In genomic region chr3:10594915-10595314, GRCh38 we compare ENCODE assay signal across 8 cellular contexts.
DNase-seq lines count a peak whose midpoint lies in the region; ATAC-seq and TF ChIP-seq lines count a peak whose summit lies in the region.

No MANE protein-coding gene starts in this region.

- no peak for TF ChIP-seq CTCF in psoas muscle (IDR thresholded peaks at IDR 0.05)

- ATAC-seq in esophagus mucosa (peak; percentile 88), psoas muscle (peak; percentile 79 to 98 (median 87)), GM18868 (IDR thresholded peaks at IDR 0.05; ENCODE audit: unreplicated experiment) (no peak)

- H3K4me1 ChIP-seq in psoas muscle: no peaks in the 10 kb centered on the region

- DNase-seq in AG20443 (ENCODE audit: low spot score): peak; percentile 79
- peak; percentile 3 for DNase-seq in HPDE6-E6E7 (ENCODE audit: extremely low spot score)
- DNase-seq in UCSD-AML1 (lab: John Stamatoyannopoulos, UW; ENCODE audit: unreplicated experiment): peak; percentile 70
- DNase-seq in psoas muscle: peak in 1 of 2 donors; percentile 38
- no peak for DNase-seq in putamen (ENCODE audit: low spot score)
- DNase-seq in Ammon's horn (ENCODE audit: low spot score): no peak

- H3K9me3 ChIP-seq in psoas muscle: no peaks in the 10 kb centered on the region

- H3K36me3 ChIP-seq in psoas muscle (ENCODE audit: insufficient read depth in 1 of 2, low read depth in 1 of 2): no peaks in the 10 kb centered on the region

- H3K27ac ChIP-seq in psoas muscle: no peak overlapping the region

- no peaks in the 10 kb centered on the region for H3K27me3 ChIP-seq in psoas muscle (ENCODE audit: insufficient read depth in 3 of 3, low read length in 2 of 3)

- intact Hi-C loops in psoas muscle (cut with DNase I): no loop called here

- 7 to 12% (median 10%) methylated on average over 8 of the region's 8 CpGs for WGBS in psoas muscle, 3 donors

- H3K4me3 ChIP-seq in psoas muscle: no peak overlapping the region

Comparison
In these comparisons a context has a peak if more than half of its experiments do, and no peak if none do; other contexts are left out.
1. DNase-seq: peak in AG20443 (single experiment), HPDE6-E6E7 (single experiment) and UCSD-AML1 (single experiment); none in putamen (single experiment) and Ammon's horn (single experiment).